23 cellular contexts compared by ENCODE assay signal in the genomic region with DNA sequence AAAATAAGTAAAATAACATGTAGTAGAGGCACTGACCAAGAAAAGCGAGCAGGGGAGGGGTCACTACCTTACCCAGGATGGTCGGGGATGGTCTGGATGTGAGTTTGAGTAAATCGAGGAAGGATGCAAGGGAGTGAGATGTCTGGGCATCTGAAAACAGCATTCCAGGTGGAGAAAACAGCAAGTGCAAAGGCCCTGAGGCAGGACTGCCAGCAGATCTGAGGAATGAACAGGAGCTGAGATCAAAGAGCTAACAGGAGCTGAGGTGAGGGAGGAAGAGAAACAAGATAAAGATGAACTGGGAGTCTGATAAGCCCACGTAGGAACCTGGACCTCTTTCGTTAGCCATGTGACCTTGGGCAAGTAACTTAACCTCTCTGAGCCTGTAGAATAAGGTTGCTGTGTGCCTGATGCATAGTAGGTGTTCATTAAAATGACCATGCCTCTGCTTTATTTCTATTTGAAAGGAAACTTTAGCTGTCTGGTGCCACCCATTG.
"Had no signal": no experiment of that assay in that cellular context is flagged by ENCODE, and none has a peak within 500 bp of the region (broad histone marks: within the 10 kb centered on the region; RNA-seq: fewer than 3 reads in every experiment).

No MANE protein-coding gene starts in this region.

- H3K4me1 ChIP-seq: neural progenitor cell, pancreas, psoas muscle, right lobe of liver, sigmoid colon, transverse colon, uterus had no signal

- H3K4me3 ChIP-seq: neural progenitor cell, pancreas, psoas muscle, right lobe of liver, sigmoid colon, spleen, stomach, thoracic aorta, tibial artery, transverse colon, upper lobe of left lung, uterus had no signal

- DNase-seq: naive thymus-derived CD4-positive, alpha-beta T cell; natural killer cell; occipital lobe; pancreas; psoas muscle; right cardiac atrium; right lobe of liver; sigmoid colon; small intestine; spleen; stimulated activated CD4-positive, alpha-beta T cell treated with anti-CD3 and anti-CD28 coated beads, Interleukin-12 subunit alpha, Interleukin-12 subunit beta, amount 100 ng/mL, for 4 hours; stimulated activated CD4-positive, alpha-beta T cell treated with anti-CD3 and anti-CD28 coated beads, Interleukin-1b, Interleukin-23, amount 100 ng/mL, for 48 hours; stimulated activated CD4-positive, alpha-beta T cell treated with anti-CD3 and anti-CD28 coated beads, Interleukin-4, amount 100 ng/mL, for 24 hours; stimulated activated naive B cell treated with anti-CD40 and anti-IgM and Interleukin-4, amounts not matched to agents 10 μg/mL and 1 μg/mL and 100 μg/mL, for 72 hours; stimulated activated naive CD4-positive, alpha-beta T cell treated with Interleukin-2 at 50 U/mL for 16 hours; stomach; tibial artery; transverse colon; upper lobe of left lung; uterus had no signal

- H3K36me3 ChIP-seq: neural progenitor cell, pancreas, right lobe of liver, sigmoid colon, spleen, stomach, thoracic aorta, tibial artery, transverse colon, upper lobe of left lung, uterus had no signal

- FAIRE-seq: pancreas, small intestine had no signal

- H3K9me3 ChIP-seq: pancreas, psoas muscle, right lobe of liver, sigmoid colon, spleen, stomach, thoracic aorta, tibial artery, transverse colon, upper lobe of left lung, uterus had no signal

- H3K9ac ChIP-seq: neural progenitor cell had no signal

- H3K27me3 ChIP-seq: pancreas, right lobe of liver, upper lobe of left lung, uterus had no signal

- ATAC-seq: naive thymus-derived CD4-positive, alpha-beta T cell; natural killer cell; pancreas; psoas muscle; right cardiac atrium; right lobe of liver; stimulated activated effector memory CD8-positive, alpha-beta T cell treated with anti-CD3 and anti-CD28 coated beads, Interleukin-12 subunit alpha, Interleukin-12 subunit beta, amount 100 ng/mL, for 72 hours; stimulated activated naive B cell treated with anti-CD40 and anti-IgM and Interleukin-4, amounts not matched to agents 10 μg/mL and 1 μg/mL and 100 μg/mL, for 72 hours had no signal

- H3K27ac ChIP-seq: neural progenitor cell, pancreas, psoas muscle, right lobe of liver, sigmoid colon, spleen, stomach, thoracic aorta, tibial artery, transverse colon, upper lobe of left lung, uterus had no signal

- H3K4me2 ChIP-seq: neural progenitor cell had no signal

- H2AFZ ChIP-seq: neural progenitor cell had no signal
